Comparison of ENCODE assay signal across 19 cellular contexts in genomic region chr4:183591301-183591700, GRCh38.
DNase-seq lines count a peak whose midpoint lies in the region; ATAC-seq and TF ChIP-seq lines count a peak whose summit lies in the region.
"Had no signal": no experiment of that assay in that cellular context is flagged by ENCODE, and none has a peak within 500 bp of the region (broad histone marks: within the 10 kb centered on the region; RNA-seq: fewer than 3 reads in every experiment).

No MANE protein-coding gene starts in this region.

- TF ChIP-seq CTCF in AG09309 (IDR thresholded peaks at IDR 0.05; ENCODE audit: control insufficient read depth, insufficient read depth, low read depth, low read length, missing control alignments) (no peak), fibroblast of mammary gland (conservative IDR thresholded peaks at IDR 0.05; ENCODE audit: control insufficient read depth, insufficient read depth, low read depth, low read length) (no peak)

- peak; percentile 58 for DNase-seq in AG09309 (ENCODE audit: low read depth)
- peak; percentile 85 for DNase-seq in ELR (ENCODE audit: low read depth)
- DNase-seq in RPMI7951 (ENCODE audit: low read depth), result peak; percentile 46
- DNase-seq in fibroblast of mammary gland (ENCODE audit: low read depth), result peak; percentile 88
- DNase-seq in ureter (ENCODE audit: low spot score), result no peak
- DNase-seq in DMS153 treated with DMSO at 0.1 percent for 48 hours (lab: John Stamatoyannopoulos, UW; ENCODE audit: unreplicated experiment), result no peak
- DNase-seq in epidermal melanocyte (ENCODE audit: insufficient read length, low spot score), result no peak
- DNase-seq: CD8-positive, alpha-beta T cell; DND-41; H7; NCI-H1048; NCI-H146; NCI-H2227 treated with DMSO at 0.1 percent for 48 hours; NCI-H526; NK-92 treated with Interleukin-12 subunit alpha and Interleukin-12 subunit beta, amount 100 ng/mL, for 24 hours; OCI-M1 had no signal

- no peak for ATAC-seq in HG03139 (IDR thresholded peaks at IDR 0.05; ENCODE audit: unreplicated experiment)
- ATAC-seq: A549; CD8-positive, alpha-beta T cell had no signal

- H3K4me3 ChIP-seq in AG09309 (ENCODE audit: control insufficient read depth, low read depth, low read length) (no peak overlapping the region), fibroblast of mammary gland (ENCODE audit: control insufficient read depth, low read depth, low read length) (no peak overlapping the region)
- H3K4me3 ChIP-seq: A549, SK-N-MC had no signal

Comparison
In these comparisons a context has a peak if more than half of its experiments do, and no peak if none do; other contexts are left out.
1. DNase-seq: peak in AG09309 (single experiment), ELR (single experiment), RPMI7951 (single experiment) and fibroblast of mammary gland (single experiment); none in ureter (single experiment), DMS153 treated with DMSO at 0.1 percent for 48 hours (single experiment) and epidermal melanocyte (single experiment).